Comparison of ENCODE assay signal across 2 cellular contexts in the genomic region with DNA sequence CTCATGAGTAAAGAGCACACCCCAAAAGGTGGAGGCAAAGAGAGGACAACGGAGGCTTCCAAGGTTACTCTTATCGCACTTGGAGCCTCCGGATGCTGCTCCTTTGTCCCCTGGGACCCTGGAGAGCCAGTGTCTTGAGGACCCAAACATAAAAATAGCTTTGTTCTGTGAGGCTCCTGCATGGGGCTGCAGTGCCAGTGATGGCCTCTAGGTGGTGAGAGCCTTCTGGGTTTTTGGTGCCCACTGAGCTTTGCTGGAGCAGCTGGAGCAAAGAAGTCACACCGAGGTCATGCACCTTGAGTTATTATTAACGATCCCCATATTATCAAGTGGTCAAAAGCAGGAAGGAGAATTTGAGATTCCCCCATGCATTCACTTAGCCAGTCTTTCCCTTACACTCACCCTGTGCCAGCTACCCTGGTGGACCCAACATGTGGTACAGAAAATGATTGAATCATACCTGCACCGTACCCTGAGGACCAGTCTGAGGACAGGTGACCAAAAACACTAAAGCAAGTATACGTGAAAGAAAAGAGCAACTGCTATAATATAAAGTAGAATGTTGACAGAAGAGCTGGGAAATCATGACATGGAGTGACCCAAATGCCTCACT.
TF ChIP-seq lines count a peak whose summit lies in the region.

No MANE protein-coding gene starts in this region.

TF ChIP-seq in WTC11, 78 proteins besides CTCF, POLR2A, EP300 and RAD21 (continues in another document):
- TF ChIP-seq ZNF219 (CRISPR knock-in tag; IDR thresholded peaks at IDR 0.05; ENCODE audit: borderline replicate concordance) (no peak), FOXK1 (CRISPR knock-in tag; IDR thresholded peaks at IDR 0.05) (no peak), ZNF138 (CRISPR knock-in tag; conservative IDR thresholded peaks at IDR 0.05) (no peak), GRHL2 (CRISPR knock-in tag; IDR thresholded peaks at IDR 0.05; ENCODE audit: insufficient replicate concordance, severe bottlenecking) (no peak), SMAD3 (CRISPR knock-in tag; IDR thresholded peaks at IDR 0.05; ENCODE audit: borderline replicate concordance) (no peak), CBFB (CRISPR knock-in tag; IDR thresholded peaks at IDR 0.05; ENCODE audit: low read depth) (no peak), TEAD4 (CRISPR knock-in tag; IDR thresholded peaks at IDR 0.05) (no peak), ATF1 (CRISPR knock-in tag; IDR thresholded peaks at IDR 0.05) (no peak)
- TF ChIP-seq, protein P1, sequence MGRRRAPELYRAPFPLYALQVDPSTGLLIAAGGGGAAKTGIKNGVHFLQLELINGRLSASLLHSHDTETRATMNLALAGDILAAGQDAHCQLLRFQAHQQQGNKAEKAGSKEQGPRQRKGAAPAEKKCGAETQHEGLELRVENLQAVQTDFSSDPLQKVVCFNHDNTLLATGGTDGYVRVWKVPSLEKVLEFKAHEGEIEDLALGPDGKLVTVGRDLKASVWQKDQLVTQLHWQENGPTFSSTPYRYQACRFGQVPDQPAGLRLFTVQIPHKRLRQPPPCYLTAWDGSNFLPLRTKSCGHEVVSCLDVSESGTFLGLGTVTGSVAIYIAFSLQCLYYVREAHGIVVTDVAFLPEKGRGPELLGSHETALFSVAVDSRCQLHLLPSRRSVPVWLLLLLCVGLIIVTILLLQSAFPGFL (CRISPR knock-in tag; IDR thresholded peaks at IDR 0.05; ENCODE audit: borderline replicate concordance), result no peak
- TF ChIP-seq, protein P2, sequence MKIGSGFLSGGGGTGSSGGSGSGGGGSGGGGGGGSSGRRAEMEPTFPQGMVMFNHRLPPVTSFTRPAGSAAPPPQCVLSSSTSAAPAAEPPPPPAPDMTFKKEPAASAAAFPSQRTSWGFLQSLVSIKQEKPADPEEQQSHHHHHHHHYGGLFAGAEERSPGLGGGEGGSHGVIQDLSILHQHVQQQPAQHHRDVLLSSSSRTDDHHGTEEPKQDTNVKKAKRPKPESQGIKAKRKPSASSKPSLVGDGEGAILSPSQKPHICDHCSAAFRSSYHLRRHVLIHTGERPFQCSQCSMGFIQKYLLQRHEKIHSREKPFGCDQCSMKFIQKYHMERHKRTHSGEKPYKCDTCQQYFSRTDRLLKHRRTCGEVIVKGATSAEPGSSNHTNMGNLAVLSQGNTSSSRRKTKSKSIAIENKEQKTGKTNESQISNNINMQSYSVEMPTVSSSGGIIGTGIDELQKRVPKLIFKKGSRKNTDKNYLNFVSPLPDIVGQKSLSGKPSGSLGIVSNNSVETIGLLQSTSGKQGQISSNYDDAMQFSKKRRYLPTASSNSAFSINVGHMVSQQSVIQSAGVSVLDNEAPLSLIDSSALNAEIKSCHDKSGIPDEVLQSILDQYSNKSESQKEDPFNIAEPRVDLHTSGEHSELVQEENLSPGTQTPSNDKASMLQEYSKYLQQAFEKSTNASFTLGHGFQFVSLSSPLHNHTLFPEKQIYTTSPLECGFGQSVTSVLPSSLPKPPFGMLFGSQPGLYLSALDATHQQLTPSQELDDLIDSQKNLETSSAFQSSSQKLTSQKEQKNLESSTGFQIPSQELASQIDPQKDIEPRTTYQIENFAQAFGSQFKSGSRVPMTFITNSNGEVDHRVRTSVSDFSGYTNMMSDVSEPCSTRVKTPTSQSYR (CRISPR knock-in tag; IDR thresholded peaks at IDR 0.05), result no peak
- TF ChIP-seq, protein P3, sequence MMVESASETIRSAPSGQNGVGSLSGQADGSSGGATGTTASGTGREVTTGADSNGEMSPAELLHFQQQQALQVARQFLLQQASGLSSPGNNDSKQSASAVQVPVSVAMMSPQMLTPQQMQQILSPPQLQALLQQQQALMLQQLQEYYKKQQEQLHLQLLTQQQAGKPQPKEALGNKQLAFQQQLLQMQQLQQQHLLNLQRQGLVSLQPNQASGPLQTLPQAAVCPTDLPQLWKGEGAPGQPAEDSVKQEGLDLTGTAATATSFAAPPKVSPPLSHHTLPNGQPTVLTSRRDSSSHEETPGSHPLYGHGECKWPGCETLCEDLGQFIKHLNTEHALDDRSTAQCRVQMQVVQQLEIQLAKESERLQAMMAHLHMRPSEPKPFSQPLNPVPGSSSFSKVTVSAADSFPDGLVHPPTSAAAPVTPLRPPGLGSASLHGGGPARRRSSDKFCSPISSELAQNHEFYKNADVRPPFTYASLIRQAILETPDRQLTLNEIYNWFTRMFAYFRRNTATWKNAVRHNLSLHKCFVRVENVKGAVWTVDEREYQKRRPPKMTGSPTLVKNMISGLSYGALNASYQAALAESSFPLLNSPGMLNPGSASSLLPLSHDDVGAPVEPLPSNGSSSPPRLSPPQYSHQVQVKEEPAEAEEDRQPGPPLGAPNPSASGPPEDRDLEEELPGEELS (CRISPR knock-in tag; IDR thresholded peaks at IDR 0.05), result no peak
- TF ChIP-seq, protein P4, sequence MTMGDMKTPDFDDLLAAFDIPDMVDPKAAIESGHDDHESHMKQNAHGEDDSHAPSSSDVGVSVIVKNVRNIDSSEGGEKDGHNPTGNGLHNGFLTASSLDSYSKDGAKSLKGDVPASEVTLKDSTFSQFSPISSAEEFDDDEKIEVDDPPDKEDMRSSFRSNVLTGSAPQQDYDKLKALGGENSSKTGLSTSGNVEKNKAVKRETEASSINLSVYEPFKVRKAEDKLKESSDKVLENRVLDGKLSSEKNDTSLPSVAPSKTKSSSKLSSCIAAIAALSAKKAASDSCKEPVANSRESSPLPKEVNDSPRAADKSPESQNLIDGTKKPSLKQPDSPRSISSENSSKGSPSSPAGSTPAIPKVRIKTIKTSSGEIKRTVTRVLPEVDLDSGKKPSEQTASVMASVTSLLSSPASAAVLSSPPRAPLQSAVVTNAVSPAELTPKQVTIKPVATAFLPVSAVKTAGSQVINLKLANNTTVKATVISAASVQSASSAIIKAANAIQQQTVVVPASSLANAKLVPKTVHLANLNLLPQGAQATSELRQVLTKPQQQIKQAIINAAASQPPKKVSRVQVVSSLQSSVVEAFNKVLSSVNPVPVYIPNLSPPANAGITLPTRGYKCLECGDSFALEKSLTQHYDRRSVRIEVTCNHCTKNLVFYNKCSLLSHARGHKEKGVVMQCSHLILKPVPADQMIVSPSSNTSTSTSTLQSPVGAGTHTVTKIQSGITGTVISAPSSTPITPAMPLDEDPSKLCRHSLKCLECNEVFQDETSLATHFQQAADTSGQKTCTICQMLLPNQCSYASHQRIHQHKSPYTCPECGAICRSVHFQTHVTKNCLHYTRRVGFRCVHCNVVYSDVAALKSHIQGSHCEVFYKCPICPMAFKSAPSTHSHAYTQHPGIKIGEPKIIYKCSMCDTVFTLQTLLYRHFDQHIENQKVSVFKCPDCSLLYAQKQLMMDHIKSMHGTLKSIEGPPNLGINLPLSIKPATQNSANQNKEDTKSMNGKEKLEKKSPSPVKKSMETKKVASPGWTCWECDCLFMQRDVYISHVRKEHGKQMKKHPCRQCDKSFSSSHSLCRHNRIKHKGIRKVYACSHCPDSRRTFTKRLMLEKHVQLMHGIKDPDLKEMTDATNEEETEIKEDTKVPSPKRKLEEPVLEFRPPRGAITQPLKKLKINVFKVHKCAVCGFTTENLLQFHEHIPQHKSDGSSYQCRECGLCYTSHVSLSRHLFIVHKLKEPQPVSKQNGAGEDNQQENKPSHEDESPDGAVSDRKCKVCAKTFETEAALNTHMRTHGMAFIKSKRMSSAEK (CRISPR knock-in tag; IDR thresholded peaks at IDR 0.05; ENCODE audit: borderline replicate concordance), result no peak

TF ChIP-seq in H1, 55 proteins besides CTCF, POLR2A, EP300 and RAD21:
- TF ChIP-seq ZNF274 (IDR thresholded peaks at IDR 0.05; ENCODE audit: borderline replicate concordance, extremely low read depth, low read length) (no peak), RNF2 (IDR thresholded peaks at IDR 0.05; ENCODE audit: borderline replicate concordance, low read depth, low read length, missing control alignments, poor library complexity, severe bottlenecking) (no peak), CEBPB (IDR thresholded peaks at IDR 0.05; ENCODE audit: low read depth, low read length) (no peak), HDAC2 (IDR thresholded peaks at IDR 0.05; ENCODE audit: borderline replicate concordance in 1 of 2, low read depth in 2 of 2, low read length in 2 of 2) (no peak), SIRT6 (IDR thresholded peaks at IDR 0.05; ENCODE audit: low read length) (no peak), CHD1 (IDR thresholded peaks at IDR 0.05; ENCODE audit: low read depth, low read length) (no peak), SP1 (IDR thresholded peaks at IDR 0.05; ENCODE audit: low read depth, low read length) (no peak), JUND (IDR thresholded peaks at IDR 0.05; ENCODE audit: low read length) (no peak), TEAD4 (IDR thresholded peaks at IDR 0.05; ENCODE audit: low read depth, low read length) (no peak), POLR2AphosphoS5 (IDR thresholded peaks at IDR 0.05; ENCODE audit: low read depth, low read length) (no peak), EGR1 (IDR thresholded peaks at IDR 0.05; ENCODE audit: borderline replicate concordance, low read depth, low read length) (no peak), SAP30 (IDR thresholded peaks at IDR 0.05; ENCODE audit: insufficient read depth, insufficient replicate concordance, low read length) (no peak), CTBP2 (IDR thresholded peaks at IDR 0.05; ENCODE audit: borderline replicate concordance, insufficient read depth, insufficient read length, low read length) (no peak)
- TF ChIP-seq, protein P5, sequence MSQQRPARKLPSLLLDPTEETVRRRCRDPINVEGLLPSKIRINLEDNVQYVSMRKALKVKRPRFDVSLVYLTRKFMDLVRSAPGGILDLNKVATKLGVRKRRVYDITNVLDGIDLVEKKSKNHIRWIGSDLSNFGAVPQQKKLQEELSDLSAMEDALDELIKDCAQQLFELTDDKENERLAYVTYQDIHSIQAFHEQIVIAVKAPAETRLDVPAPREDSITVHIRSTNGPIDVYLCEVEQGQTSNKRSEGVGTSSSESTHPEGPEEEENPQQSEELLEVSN (IDR thresholded peaks at IDR 0.05), result no peak
- TF ChIP-seq, protein P6, sequence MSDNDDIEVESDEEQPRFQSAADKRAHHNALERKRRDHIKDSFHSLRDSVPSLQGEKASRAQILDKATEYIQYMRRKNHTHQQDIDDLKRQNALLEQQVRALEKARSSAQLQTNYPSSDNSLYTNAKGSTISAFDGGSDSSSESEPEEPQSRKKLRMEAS (IDR thresholded peaks at IDR 0.05), result no peak
